20 cellular contexts compared by ENCODE assay signal in genomic region chr10:126001579-126001978, GRCh38.
DNase-seq lines count a peak whose midpoint lies in the region; ATAC-seq and TF ChIP-seq lines count a peak whose summit lies in the region.
"Had no signal": no experiment of that assay in that cellular context is flagged by ENCODE, and none has a peak within 500 bp of the region (broad histone marks: within the 10 kb centered on the region; RNA-seq: fewer than 3 reads in every experiment).

No MANE protein-coding gene starts in this region.

- WGBS in ovary, 3 donors: 52 to 65% (median 62%) methylated on average over 2 of the region's 2 CpGs

- peak; percentile 88 for DNase-seq in EL
- peak; percentile 10 for DNase-seq in LNCaP clone FGC (ENCODE audit: low read depth)
- peak; percentile 26 for DNase-seq in choroid plexus epithelial cell (ENCODE audit: low read depth)
- DNase-seq in ovary: peak in 3 of 5 donors; percentile 24 to 52 (median 52)
- no peak for DNase-seq in GM10266 (ENCODE audit: extremely low spot score)
- no peak for DNase-seq in activated T-helper 1 cell treated with anti-CD3 and anti-CD28 coated beads, Interleukin-12 subunit alpha, Interleukin-12 subunit beta, Interleukin-2, Interleukin-4 antibody, amounts not matched to agents 30 ng/mL and 10 ng/mL and 1 ng/mL, durations not matched to agents 14 hours and 24 hours and 36 hours (ENCODE audit: low spot score)
- DNase-seq in NCI-H1436 treated with DMSO at 0.1 percent for 48 hours (lab: John Stamatoyannopoulos, UW): no peak
- DNase-seq: activated naive CD8-positive, alpha-beta T cell treated with anti-CD3 and anti-CD28 coated beads, Interleukin-2, amount 10 ng/mL, durations not matched to agents 7 days and 5 days; activated T-cell treated with anti-CD3 and anti-CD28 coated beads, Interleukin-2, amount 50 U/mL, for 4 hours; CD4-positive, alpha-beta memory T cell; immature natural killer cell; NCI-H1092; NCI-H446; stimulated activated CD4-positive, alpha-beta T cell treated with anti-CD3 and anti-CD28 coated beads, Interleukin-4, amount 100 ng/mL, for 1 hour; stimulated activated CD8-positive, alpha-beta memory T cell treated with anti-CD3 and anti-CD28 coated beads, Interleukin-4, amount 100 ng/mL, for 48 hours had no signal

- no peak overlapping the region for H3K4me3 Mint-ChIP-seq in activated T-helper 1 cell treated with anti-CD3 and anti-CD28 coated beads, Interleukin-12 subunit alpha, Interleukin-12 subunit beta, Interleukin-2, Interleukin-4 antibody, amounts not matched to agents 30 ng/mL and 10 ng/mL and 1 ng/mL, durations not matched to agents 14 hours and 24 hours and 36 hours
- H3K4me3 Mint-ChIP-seq: activated naive CD8-positive, alpha-beta T cell treated with anti-CD3 and anti-CD28 coated beads, Interleukin-2, amount 10 ng/mL, durations not matched to agents 7 days and 5 days; activated T-cell treated with anti-CD3 and anti-CD28 coated beads, Interleukin-2, amount 50 U/mL, for 4 hours; CD4-positive, alpha-beta memory T cell; central memory CD8-positive, alpha-beta T cell; IgD-negative memory B cell; immature natural killer cell had no signal

- H3K27ac Mint-ChIP-seq in activated T-helper 1 cell treated with anti-CD3 and anti-CD28 coated beads, Interleukin-12 subunit alpha, Interleukin-12 subunit beta, Interleukin-2, Interleukin-4 antibody, amounts not matched to agents 30 ng/mL and 10 ng/mL and 1 ng/mL, durations not matched to agents 14 hours and 24 hours and 36 hours: no peak overlapping the region
- H3K27ac Mint-ChIP-seq: activated naive CD8-positive, alpha-beta T cell treated with anti-CD3 and anti-CD28 coated beads, Interleukin-2, amount 10 ng/mL, durations not matched to agents 7 days and 5 days; CD4-positive, alpha-beta memory T cell; IgD-negative memory B cell had no signal

- peaks cover 5% of the 10 kb centered on the region for H3K27me3 Mint-ChIP-seq in activated T-helper 1 cell treated with anti-CD3 and anti-CD28 coated beads, Interleukin-12 subunit alpha, Interleukin-12 subunit beta, Interleukin-2, Interleukin-4 antibody, amounts not matched to agents 30 ng/mL and 10 ng/mL and 1 ng/mL, durations not matched to agents 14 hours and 24 hours and 36 hours (ENCODE audit: insufficient read depth)
- H3K27me3 Mint-ChIP-seq: CD4-positive, alpha-beta memory T cell had no signal

- intact Hi-C loops in ovary (cut with DNase I): no loop called here
- intact Hi-C loops in activated T-helper 1 cell treated with anti-CD3 and anti-CD28 coated beads, Interleukin-12 subunit alpha, Interleukin-12 subunit beta, Interleukin-2, Interleukin-4 antibody, amounts not matched to agents 30 ng/mL and 10 ng/mL and 1 ng/mL, durations not matched to agents 14 hours and 24 hours and 36 hours (cut with micrococcal nuclease): no loop called here

- H3K4me3 ChIP-seq in LNCaP clone FGC (ENCODE audit: low read depth, low read length) (no peak overlapping the region), choroid plexus epithelial cell (ENCODE audit: low read depth, low read length) (no peak overlapping the region), ovary (no peak overlapping the region)

- no peaks in the 10 kb centered on the region for H3K9me3 Mint-ChIP-seq in activated T-helper 1 cell treated with anti-CD3 and anti-CD28 coated beads, Interleukin-12 subunit alpha, Interleukin-12 subunit beta, Interleukin-2, Interleukin-4 antibody, amounts not matched to agents 30 ng/mL and 10 ng/mL and 1 ng/mL, durations not matched to agents 14 hours and 24 hours and 36 hours
- H3K9me3 Mint-ChIP-seq: activated naive CD8-positive, alpha-beta T cell treated with anti-CD3 and anti-CD28 coated beads, Interleukin-2, amount 10 ng/mL, durations not matched to agents 7 days and 5 days; activated T-cell treated with anti-CD3 and anti-CD28 coated beads, Interleukin-2, amount 50 U/mL, for 4 hours; CD4-positive, alpha-beta memory T cell; central memory CD8-positive, alpha-beta T cell; IgD-negative memory B cell had no signal

- TF ChIP-seq POLR2A in ovary (IDR thresholded peaks at IDR 0.05): no peak

- H3K27ac ChIP-seq in ovary: no peak overlapping the region
- H3K27ac ChIP-seq: neutrophil had no signal

- ATAC-seq in GM18861 (IDR thresholded peaks at IDR 0.05; ENCODE audit: unreplicated experiment): no peak
- ATAC-seq: activated T-cell treated with anti-CD3 and anti-CD28 coated beads, Interleukin-2, amount 50 U/mL, for 4 hours; sciatic nerve had no signal

- no peak for TF ChIP-seq CTCF in LNCaP clone FGC (IDR thresholded peaks at IDR 0.05; ENCODE audit: control insufficient read depth, extremely low read depth, insufficient read depth)
- TF ChIP-seq CTCF in choroid plexus epithelial cell (conservative IDR thresholded peaks at IDR 0.05; ENCODE audit: low read depth, low read length): no peak
- TF ChIP-seq CTCF in ovary (IDR thresholded peaks at IDR 0.05): no peak
- no peak for TF ChIP-seq CTCF in GM10266 (IDR thresholded peaks at IDR 0.05; ENCODE audit: control insufficient read depth, insufficient read depth, low read depth, missing control alignments)

- TF ChIP-seq EP300 in ovary (IDR thresholded peaks at IDR 0.05): no peak

- H3K27me3 ChIP-seq in ovary: no peaks in the 10 kb centered on the region
- H3K27me3 ChIP-seq: neutrophil had no signal

- H3K9me3 ChIP-seq in ovary: no peaks in the 10 kb centered on the region
- H3K9me3 ChIP-seq: neutrophil had no signal

- no peaks in the 10 kb centered on the region for H3K4me1 ChIP-seq in ovary (ENCODE audit: insufficient read depth)

- no peaks in the 10 kb centered on the region for H3K4me1 Mint-ChIP-seq in activated T-helper 1 cell treated with anti-CD3 and anti-CD28 coated beads, Interleukin-12 subunit alpha, Interleukin-12 subunit beta, Interleukin-2, Interleukin-4 antibody, amounts not matched to agents 30 ng/mL and 10 ng/mL and 1 ng/mL, durations not matched to agents 14 hours and 24 hours and 36 hours (ENCODE audit: low read depth)
- H3K4me1 Mint-ChIP-seq: activated naive CD8-positive, alpha-beta T cell treated with anti-CD3 and anti-CD28 coated beads, Interleukin-2, amount 10 ng/mL, durations not matched to agents 7 days and 5 days; central memory CD8-positive, alpha-beta T cell; IgD-negative memory B cell had no signal

- H3K36me3 ChIP-seq in ovary: no peaks in the 10 kb centered on the region
- H3K36me3 ChIP-seq: neutrophil had no signal

- H3K36me3 Mint-ChIP-seq in activated T-helper 1 cell treated with anti-CD3 and anti-CD28 coated beads, Interleukin-12 subunit alpha, Interleukin-12 subunit beta, Interleukin-2, Interleukin-4 antibody, amounts not matched to agents 30 ng/mL and 10 ng/mL and 1 ng/mL, durations not matched to agents 14 hours and 24 hours and 36 hours (ENCODE audit: low read depth): no peaks in the 10 kb centered on the region
- H3K36me3 Mint-ChIP-seq: activated naive CD8-positive, alpha-beta T cell treated with anti-CD3 and anti-CD28 coated beads, Interleukin-2, amount 10 ng/mL, durations not matched to agents 7 days and 5 days; CD4-positive, alpha-beta memory T cell; IgD-negative memory B cell had no signal

Comparison
In these comparisons a context has a peak if more than half of its experiments do, and no peak if none do; other contexts are left out.
1. DNase-seq: peak in EL (single experiment), LNCaP clone FGC (single experiment), choroid plexus epithelial cell (single experiment) and ovary (3 of 5); none in GM10266 (single experiment), activated T-helper 1 cell treated with anti-CD3 and anti-CD28 coated beads, Interleukin-12 subunit alpha, Interleukin-12 subunit beta, Interleukin-2, Interleukin-4 antibody, amounts not matched to agents 30 ng/mL and 10 ng/mL and 1 ng/mL, durations not matched to agents 14 hours and 24 hours and 36 hours (single experiment) and NCI-H1436 treated with DMSO at 0.1 percent for 48 hours (single experiment).